Comparison of ENCODE assay signal across 1 cellular context in the genomic region with DNA sequence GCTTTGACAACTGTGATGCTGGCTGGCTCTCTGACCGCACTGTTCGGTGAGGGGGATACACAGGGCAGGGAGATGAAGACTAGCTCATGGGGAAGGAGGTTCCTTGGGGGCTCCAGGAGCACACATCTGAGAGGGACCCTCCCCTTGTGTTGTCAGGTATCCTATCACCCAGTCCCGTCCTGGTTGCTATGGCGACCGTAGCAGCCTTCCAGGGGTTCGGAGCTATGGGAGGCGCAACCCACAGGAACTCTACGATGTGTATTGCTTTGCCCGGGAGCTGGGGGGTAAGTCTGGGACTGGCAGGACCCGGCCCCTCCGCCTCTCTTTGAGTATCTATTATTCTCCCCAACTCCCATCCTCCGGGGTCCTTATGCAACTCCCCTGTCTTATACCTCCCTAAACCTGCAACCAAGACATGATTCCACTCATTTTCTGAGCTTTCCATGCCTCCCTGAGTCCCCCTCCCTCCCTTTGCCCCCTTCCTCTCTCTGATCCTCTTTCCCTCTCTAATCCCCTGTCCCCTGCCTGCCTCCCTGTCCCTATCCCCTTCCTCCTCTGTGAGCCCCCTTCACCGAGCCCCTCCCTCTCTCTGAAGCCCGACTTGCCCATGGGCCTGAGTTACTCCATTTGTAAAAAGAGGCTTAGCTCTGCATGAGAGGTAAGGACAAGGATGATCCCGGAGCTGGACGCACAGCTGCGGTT.
TF ChIP-seq lines count a peak whose summit lies in the region.

No MANE protein-coding gene starts in this region.

TF ChIP-seq in endothelial cell of umbilical vein, 7 proteins besides CTCF, POLR2A, EP300 and RAD21:
- TF ChIP-seq JUN (IDR thresholded peaks at IDR 0.05; ENCODE audit: borderline replicate concordance, insufficient read depth, insufficient read length, low read depth), result no peak
- TF ChIP-seq, protein P1, sequence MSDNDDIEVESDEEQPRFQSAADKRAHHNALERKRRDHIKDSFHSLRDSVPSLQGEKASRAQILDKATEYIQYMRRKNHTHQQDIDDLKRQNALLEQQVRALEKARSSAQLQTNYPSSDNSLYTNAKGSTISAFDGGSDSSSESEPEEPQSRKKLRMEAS (IDR thresholded peaks at IDR 0.05; ENCODE audit: insufficient read depth, insufficient read length), result no peak
- no peak for TF ChIP-seq POLR2AphosphoS5 (IDR thresholded peaks at IDR 0.05; ENCODE audit: insufficient read depth, low read depth, low read length)
- no peak for TF ChIP-seq MYC (IDR thresholded peaks at IDR 0.05; ENCODE audit: low read depth, low read length)
- TF ChIP-seq GATA2 (IDR thresholded peaks at IDR 0.05; ENCODE audit: insufficient read depth, insufficient read length, low read depth, low read length), result no peak
- TF ChIP-seq EZH2 (IDR thresholded peaks at IDR 0.05; ENCODE audit: borderline replicate concordance, low read depth, low read length, severe bottlenecking), result no peak
